8 cellular contexts compared by ENCODE assay signal in genomic region chr11:82927264-82927880, GRCh38. TPM values are rescaled to one million over a fixed set of nuclear protein-coding genes. Genes with fewer than 3 reads are reported as not detected.
DNase-seq lines count a peak whose midpoint lies in the region; ATAC-seq and TF ChIP-seq lines count a peak whose summit lies in the region.

No MANE protein-coding gene starts in this region.

- DNase-seq in cardiac muscle cell (ENCODE audit: low read depth in 1 of 2, low spot score in 1 of 2) (peak; percentile 65 to 66), Right ventricle myocardium inferior (ENCODE audit: missing footprints) (no peak), HuH-7 (ENCODE audit: low spot score) (peak; percentile 17), Panc1 (ENCODE audit: low read depth, low spot score) (peak; percentile 43), cerebellum (ENCODE audit: low spot score) (peak; percentile 55), lung (ENCODE audit: low spot score) (no peak), posterior vena cava (ENCODE audit: low spot score) (no peak)

- H3K27ac ChIP-seq in cardiac muscle cell (no peak overlapping the region), Panc1 (ENCODE audit: low read length) (no peak overlapping the region), lung (ENCODE audit: low read depth in 1 of 2, low read length in 1 of 2) (no peak overlapping the region)

- no peaks in the 10 kb centered on the region for H3K27me3 ChIP-seq in cardiac muscle cell
- no peaks in the 10 kb centered on the region for H3K27me3 ChIP-seq in Panc1 (ENCODE audit: control insufficient read depth, insufficient read depth, low read length)
- no peaks in the 10 kb centered on the region for H3K27me3 ChIP-seq in lung (ENCODE audit: control insufficient read depth, insufficient read depth)

- H3K4me3 ChIP-seq in cardiac muscle cell (no peak overlapping the region), Panc1 (ENCODE audit: low read depth in 2 of 2, low read length in 2 of 2) (no peak overlapping the region), lung (no peak overlapping the region)

- POLR2A ChIA-PET in Panc1 (lab: Charles Lee) = interaction anchor here (0.7 kb wide), 1 partner anchor 15 kb away, joined by 3 read pairs; no protein-coding TSS in a partner anchor

- in situ Hi-C loops in Panc1 (cut with HindIII; ENCODE audit: low pct_unique_long_range_greater_than_20kb, low sequenced_read_pairs) = no loop called here

- CTCF ChIA-PET in Panc1 (lab: Charles Lee) = interaction anchor here (0.7 to 1.0 kb wide), 2 partner anchors 26 to 60 kb away, joined by 3 to 5 read pairs; partner anchors contain the start of gene DDIAS

- no peaks in the 10 kb centered on the region for H3K9me3 ChIP-seq in cardiac muscle cell (ENCODE audit: low read depth)
- no peaks in the 10 kb centered on the region for H3K9me3 ChIP-seq in Panc1 (ENCODE audit: control insufficient read depth, insufficient read depth, low read depth, low read length)
- no peaks in the 10 kb centered on the region for H3K9me3 ChIP-seq in lung (ENCODE audit: control insufficient read depth in 2 of 2, insufficient read depth in 1 of 2, low read length in 1 of 2)

- no peak for ATAC-seq in Right ventricle myocardium inferior
- peak; percentile 77 for ATAC-seq in GM21423 (IDR thresholded peaks at IDR 0.05; ENCODE audit: unreplicated experiment)
- peak; percentile 93 for ATAC-seq in Panc1
- no peak for ATAC-seq in lung (ENCODE audit: insufficient read depth, low FRiP score)

- TF ChIP-seq CTCF in cardiac muscle cell (IDR thresholded peaks at IDR 0.05; ENCODE audit: low read depth, low read length) = peak; percentile 75
- peak; percentile 87; the same call in 1 of the 2 replicates for TF ChIP-seq CTCF in Panc1 (IDR thresholded peaks at IDR 0.05)
- peak; percentile 62 for TF ChIP-seq CTCF in lung (IDR thresholded peaks at IDR 0.05; ENCODE audit: control extremely low read depth, extremely low read depth)

- no peaks in the 10 kb centered on the region for H3K36me3 ChIP-seq in cardiac muscle cell
- H3K36me3 ChIP-seq in Panc1 (ENCODE audit: control insufficient read depth, insufficient read depth, low read length) = peaks cover 5% of the 10 kb centered on the region; the same call in 1 of the 2 replicates
- no peaks in the 10 kb centered on the region for H3K36me3 ChIP-seq in lung (ENCODE audit: control insufficient read depth in 2 of 2, insufficient read depth in 2 of 2, low read length in 2 of 2)

- H3K4me1 ChIP-seq in cardiac muscle cell (ENCODE audit: low read depth) (no peaks in the 10 kb centered on the region), Panc1 (ENCODE audit: control insufficient read depth, insufficient read depth, low read length) (no peaks in the 10 kb centered on the region), lung (ENCODE audit: control insufficient read depth in 2 of 2, insufficient read depth in 2 of 2, low read length in 2 of 2) (no peaks in the 10 kb centered on the region)

- intact Hi-C loops in Right ventricle myocardium inferior (cut with DNase I) (loop anchor here (5.0 to 10.0 kb wide), 2 partner anchors 63 to 145 kb away; partner anchors contain the start of gene RAB30), Panc1 (cut with micrococcal nuclease; ENCODE audit: unreplicated experiment) (loop anchor here (1.0 kb wide), 1 partner anchor 59 kb away; no protein-coding TSS in a partner anchor), posterior vena cava (cut with DNase I) (no loop called here)

- BruUV-seq in Panc1 (replicated peaks; lab: Mats Ljungman, UMichigan) = no TSS peak

RNA-seq across cellular contexts. Expression of gene DDIAS, which starts 25.8 kb away (rescaled TPM):
- total RNA-seq in cardiac muscle cell (2.3 and 4.0 TPM in 2 replicates), Right ventricle myocardium inferior (0.95 TPM), Panc1 (2021; ENCODE audit: unreplicated experiment) (22.9 TPM), cerebellum (4.1 TPM), lung (1 to 10 TPM; 2.1 to 2.8 TPM), posterior vena cava (1 to 10 TPM in 1 of 2 donors, under 1 TPM in 1; 0.86 to 1.2 TPM)
- polyA plus RNA-seq in cardiac muscle cell (4.8 and 6.2 TPM in 2 replicates), lung (under 1 TPM; 0.71 to 0.78 TPM)
- polyA plus RNA-seq in Panc1 (2012; ENCODE audit: insufficient read length) = 5.9 TPM

RNA-seq across cellular contexts. Expression of gene PRCP, which starts 27.1 kb away (rescaled TPM):
- 58.7 and 61.1 TPM in 2 replicates for total RNA-seq in cardiac muscle cell
- 106 and 130 TPM in 2 replicates for polyA plus RNA-seq in cardiac muscle cell
- 43.4 TPM for total RNA-seq in Right ventricle myocardium inferior
- 57.0 TPM for total RNA-seq in Panc1 (2021; ENCODE audit: unreplicated experiment)
- polyA plus RNA-seq in Panc1 (2012; ENCODE audit: insufficient read length) = 43.6 TPM
- 40.0 TPM for total RNA-seq in cerebellum
- total RNA-seq in lung = 100 to 1,000 TPM in 1 of 2 donors, 10 to 100 TPM in 1; 47.3 to 126 TPM
- 10 to 100 TPM; 25.4 to 45.9 TPM for polyA plus RNA-seq in lung
- 100 to 1,000 TPM in 1 of 2 donors, 10 to 100 TPM in 1; 75.9 to 107 TPM for total RNA-seq in posterior vena cava

Comparison
In these comparisons a context has a peak if more than half of its experiments do, and no peak if none do; other contexts are left out.
1. DNase-seq: peak in cardiac muscle cell (2 of 2), HuH-7 (single experiment), Panc1 (single experiment) and cerebellum (single experiment); none in Right ventricle myocardium inferior (single experiment), lung (single experiment) and posterior vena cava (single experiment).
2. ATAC-seq: peak in GM21423 (single experiment) and Panc1 (single experiment); none in Right ventricle myocardium inferior (single experiment) and lung (single experiment).
3. intact Hi-C loops: an anchor here in Right ventricle myocardium inferior (5.0 to 10.0 kb wide) and Panc1 (1.0 kb wide); none called in posterior vena cava.
4. Peak in every context shown above with its lines, with median percentiles within 50 percentile points of each other: CTCF ChIP-seq.